In the genomic region with DNA sequence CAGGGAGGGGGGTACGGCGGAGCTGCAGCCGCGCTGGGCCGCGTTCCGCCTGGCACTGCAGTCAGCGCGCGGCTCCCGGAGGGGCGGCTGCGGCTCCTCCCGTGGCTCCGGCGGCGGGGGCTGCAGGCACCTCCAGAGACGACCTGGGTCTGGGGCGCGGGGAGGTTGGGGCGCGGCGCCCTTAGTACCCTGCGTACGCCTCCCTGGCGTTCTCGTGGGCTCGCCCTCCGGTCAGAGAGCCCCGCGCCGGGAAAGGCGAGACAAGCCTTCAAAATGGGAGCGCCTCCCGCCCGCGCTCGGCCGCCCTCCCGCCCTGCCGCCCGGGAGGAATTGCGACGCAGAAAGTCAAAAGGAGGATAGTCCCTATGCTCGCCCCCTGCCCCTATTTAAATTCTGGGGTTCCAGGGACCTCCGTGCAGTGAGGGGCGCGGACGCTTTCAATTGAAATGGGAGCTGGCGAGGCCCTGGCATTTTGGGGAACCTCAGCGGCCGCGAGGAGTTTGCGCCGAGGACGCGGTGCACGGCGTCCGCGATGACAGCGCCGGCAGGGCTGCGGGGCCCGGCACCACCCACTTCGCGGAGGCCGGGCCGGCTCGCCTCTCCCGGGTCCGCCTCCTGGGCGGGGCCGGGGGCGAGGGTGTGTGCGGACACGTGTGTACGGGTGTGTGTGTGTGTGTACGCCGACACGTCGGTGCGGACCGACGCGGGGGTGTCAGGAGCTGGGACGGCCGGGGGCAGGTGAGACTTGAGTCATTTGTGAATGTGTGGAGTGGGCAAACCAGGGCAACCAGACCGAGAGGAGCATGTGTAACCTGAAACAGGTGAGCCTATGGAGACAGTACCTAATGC, we compare ENCODE assay signal across 8 cellular contexts. TPM values are rescaled to one million over a fixed set of nuclear protein-coding genes. Genes with fewer than 3 reads are reported as not detected.
DNase-seq lines count a peak whose midpoint lies in the region; ATAC-seq, FAIRE-seq and TF ChIP-seq lines count a peak whose summit lies in the region.

No MANE protein-coding gene starts in this region.

- TF ChIP-seq EP300 in esophagus muscularis mucosa (IDR thresholded peaks at IDR 0.05): no peak

- H3K4me3 ChIP-seq in OCI-LY7 (ENCODE audit: low read depth, low read length, poor library complexity, severe bottlenecking) (peak overlapping the region; percentile 80), esophagus muscularis mucosa (peak overlapping the region; percentile 83 to 97 (median 91))

- peaks cover 10% of the 10 kb centered on the region for H3K36me3 Mint-ChIP-seq in activated T-cell treated with anti-CD3 and anti-CD28 coated beads, Interleukin-2, amount 50 U/mL, for 4 hours (ENCODE audit: insufficient read depth)

- H3K36me3 ChIP-seq in OCI-LY7 (ENCODE audit: insufficient read depth, low read length) (no peaks in the 10 kb centered on the region), esophagus muscularis mucosa (peaks cover 0 to 17% (median 13%) of the 10 kb centered on the region in 4 donors)

- no peak overlapping the region for H3K27ac ChIP-seq in OCI-LY7 (ENCODE audit: low read depth, low read length, poor library complexity, severe bottlenecking)
- H3K27ac ChIP-seq in esophagus muscularis mucosa (replicated peaks in 1 of 4): peak overlapping the region; percentile 96 to 99 (median 98)

- no peaks in the 10 kb centered on the region for H3K9me3 Mint-ChIP-seq in activated T-cell treated with anti-CD3 and anti-CD28 coated beads, Interleukin-2, amount 50 U/mL, for 4 hours

- CTCF ChIA-PET in OCI-LY7 (lab: Charles Lee; ENCODE audit: unreplicated experiment): interaction anchor here (0.5 to 1.2 kb wide), 2 partner anchors 20 to 107 kb away, joined by 3 to 4 read pairs; no protein-coding TSS in a partner anchor

- POLR2A ChIA-PET in OCI-LY7 (lab: Charles Lee): interaction anchor here (0.6 to 1.5 kb wide), 4 partner anchors 8 to 144 kb away, joined by 3 to 5 read pairs (median 4); no protein-coding TSS in a partner anchor

- TF ChIP-seq POLR2A in esophagus muscularis mucosa (IDR thresholded peaks at IDR 0.05; ENCODE audit: low read depth): peak; percentile 69

- no peaks in the 10 kb centered on the region for H3K27me3 Mint-ChIP-seq in activated T-cell treated with anti-CD3 and anti-CD28 coated beads, Interleukin-2, amount 50 U/mL, for 4 hours (ENCODE audit: low read depth)

- TF ChIP-seq CTCF in OCI-LY7 (conservative IDR thresholded peaks at IDR 0.05; ENCODE audit: low read length) (no peak), esophagus muscularis mucosa (IDR thresholded peaks at IDR 0.05) (peak in 1 of 3 experiments; percentile 1)

- WGBS in esophagus muscularis mucosa: under 1% methylated on average over 47 of the region's 89 CpGs

- H3K4me3 Mint-ChIP-seq in activated T-cell treated with anti-CD3 and anti-CD28 coated beads, Interleukin-2, amount 50 U/mL, for 4 hours: peak overlapping the region; percentile 88

- H3K9me2 ChIP-seq in OCI-LY7 (ENCODE audit: insufficient read depth, low read length): no peaks in the 10 kb centered on the region

- peak; percentile 80 for FAIRE-seq in GM19239 (lab: Jason Lieb, UNC)

- no TSS peak for BruUV-seq in OCI-LY7 (replicated peaks; lab: Mats Ljungman, UMichigan)

- H2AFZ ChIP-seq in OCI-LY7 (ENCODE audit: low read length): peak overlapping the region; percentile 97

- no peaks in the 10 kb centered on the region for H3K27me3 ChIP-seq in esophagus muscularis mucosa

- H3K9me3 ChIP-seq in OCI-LY7 (ENCODE audit: low read length): no peaks in the 10 kb centered on the region
- H3K9me3 ChIP-seq in esophagus muscularis mucosa: no peaks in the 10 kb centered on the region

- ATAC-seq in HG03432 (IDR thresholded peaks at IDR 0.05; ENCODE audit: unreplicated experiment): peak; percentile 87
- ATAC-seq in activated T-cell treated with anti-CD3 and anti-CD28 coated beads, Interleukin-2, amount 50 U/mL, for 4 hours: peak; percentile 83 to 84

- peak overlapping the region; percentile 68 for H3K4me2 ChIP-seq in OCI-LY7 (ENCODE audit: low read length)

- no peaks in the 10 kb centered on the region for H4K20me1 ChIP-seq in OCI-LY7 (ENCODE audit: insufficient read depth, low read length)

- H3K4me1 ChIP-seq in OCI-LY7 (ENCODE audit: insufficient read depth, low read length, poor library complexity, severe bottlenecking) (peaks cover 14% of the 10 kb centered on the region), esophagus muscularis mucosa (peaks cover 18 to 53% (median 44%) of the 10 kb centered on the region in 4 donors)

- intact Hi-C loops in OCI-LY7 (cut with micrococcal nuclease; ENCODE audit: unreplicated experiment) (loop anchor here (5.0 kb wide), 2 partner anchors 311 to 519 kb away; partner anchors contain the start of genes PPM1K and TIGD2), esophagus muscularis mucosa (cut with DNase I) (loop anchor here (5.0 kb wide), 2 partner anchors 64 to 71 kb away; partner anchors contain the start of gene PYURF)

- H3K79me2 ChIP-seq in OCI-LY7 (ENCODE audit: insufficient read depth, low read depth, low read length): no peaks in the 10 kb centered on the region

- peak; percentile 92 for DNase-seq in CD1c-positive myeloid dendritic cell (ENCODE audit: extremely low spot score)
- DNase-seq in GM19239 (ENCODE audit: insufficient read length, low spot score): peak; percentile 73
- peak; percentile 67 for DNase-seq in OCI-LY7 (ENCODE audit: low spot score)
- peak; percentile 84 for DNase-seq in activated T-cell treated with anti-CD3 and anti-CD28 coated beads, Interleukin-2, amount 50 U/mL, for 4 hours
- DNase-seq in esophagus muscularis mucosa (ENCODE audit: extremely low spot score): peak; percentile 93
- DNase-seq in myocyte (ENCODE audit: low read depth): peak; percentile 78
- peak; percentile 76 to 79 for DNase-seq in stimulated activated CD8-positive, alpha-beta memory T cell treated with anti-CD3 and anti-CD28 coated beads, Interleukin-7, amount 100 ng/mL, for 48 hours (ENCODE audit: extremely low read depth in 1 of 2, low read depth in 1 of 2)

- peaks cover 46% of the 10 kb centered on the region for H3K4me1 Mint-ChIP-seq in activated T-cell treated with anti-CD3 and anti-CD28 coated beads, Interleukin-2, amount 50 U/mL, for 4 hours (ENCODE audit: low read depth)

RNA-seq across cellular contexts. Expression of gene HERC3, which starts 0.5 kb away (rescaled TPM):
- total RNA-seq in OCI-LY7 (2014; rRNA removed; shearing (Covaris generic)): 9.2 and 14.4 TPM in 2 replicates
- total RNA-seq in OCI-LY7 (2022) (22.9 and 26.3 TPM in 2 replicates), esophagus muscularis mucosa (10 to 100 TPM; 39.8 to 58.2 (median 51.2) TPM), myocyte (11.1 and 12.5 TPM in 2 replicates)
- 10 to 100 TPM; 11.4 to 13.6 (median 13.3) TPM for total RNA-seq in activated T-cell treated with anti-CD3 and anti-CD28 coated beads, Interleukin-2, amount 50 U/mL, for 4 hours
- polyA plus RNA-seq in myocyte (2012): 7.1 TPM
